Comparison of ENCODE assay signal across 8 cellular contexts in genomic region chr1:212700597-212700891, GRCh38. TPM values are rescaled to one million over a fixed set of nuclear protein-coding genes. Genes with fewer than 3 reads are reported as not detected.
DNase-seq lines count a peak whose midpoint lies in the region; ATAC-seq and TF ChIP-seq lines count a peak whose summit lies in the region.

No MANE protein-coding gene starts in this region.

- intact Hi-C loops in Right ventricle myocardium superior (cut with DNase I): no loop called here
- intact Hi-C loops in cardiac septum (cut with DNase I): loop anchor here (2.0 kb wide), 1 partner anchor 34 kb away; no protein-coding TSS in a partner anchor
- intact Hi-C loops in transverse colon (cut with DNase I; ENCODE audit: low total_unique reads): no loop called here

- in situ Hi-C loops in transverse colon (cut with MboI; ENCODE audit: low pct_ligation_motif_present in 1 of 4, low pct_unique_long_range_greater_than_20kb in 1 of 4, low sequenced_read_pairs in 3 of 4): no loop called here

- H3K4me3 ChIP-seq in liver (ENCODE audit: low read depth in 1 of 3, low read length in 3 of 3) (peak overlapping the region in 2 of 3 donors; percentile 46 to 62), transverse colon (peak overlapping the region; percentile 34 to 67 (median 54))

- H3K27ac ChIP-seq in angular gyrus (ENCODE audit: low read depth, low read length): peak overlapping the region; percentile 26
- peak overlapping the region; percentile 2 to 58 for H3K27ac ChIP-seq in liver (ENCODE audit: low read depth in 1 of 2, low read length in 2 of 2)
- H3K27ac ChIP-seq in transverse colon: peak overlapping the region; percentile 64 to 71 (median 68)

- no peak for TF ChIP-seq RAD21 in liver (IDR thresholded peaks at IDR 0.05)

- H3K4me1 ChIP-seq in liver (ENCODE audit: control insufficient read depth in 4 of 4, insufficient read depth in 4 of 4, low read length in 3 of 4): peaks cover 13 to 26% (median 19%) of the 10 kb centered on the region in 4 donors
- H3K4me1 ChIP-seq in transverse colon: peaks cover 4 to 35% (median 19%) of the 10 kb centered on the region in 4 donors

- no peak for DNase-seq in Right ventricle myocardium superior
- no peak for DNase-seq in cardiac septum (ENCODE audit: low spot score)
- DNase-seq in transverse colon: no peak
- no peak for DNase-seq in SIG-M5 treated with dmso at 0.1 percent for 504 hours (lab: John Stamatoyannopoulos, UW; ENCODE audit: unreplicated experiment)
- DNase-seq in NCI-H2171 treated with DMSO at 0.1 percent for 48 hours (lab: John Stamatoyannopoulos, UW): no peak

- no peak for TF ChIP-seq POLR2A in transverse colon (IDR thresholded peaks at IDR 0.05)

- no peaks in the 10 kb centered on the region for H3K9me3 ChIP-seq in liver (ENCODE audit: control insufficient read depth in 4 of 4, low read length in 3 of 4)
- no peaks in the 10 kb centered on the region for H3K9me3 ChIP-seq in transverse colon

- ATAC-seq in Right ventricle myocardium superior (ENCODE audit: poor library complexity) (peak; percentile 22), HG02885 (IDR thresholded peaks at IDR 0.05; ENCODE audit: poor library complexity, unreplicated experiment) (no peak)

- H3K9ac ChIP-seq in liver (ENCODE audit: low read depth in 1 of 2, low read length in 2 of 2): peak overlapping the region; percentile 28 to 41

- WGBS in liver: 2% methylated on average over 16 of the region's 16 CpGs
- 2% methylated on average over 10 of the region's 16 CpGs; no CpG with 5 or more reads in 1 of the 2 donors for WGBS in transverse colon (ENCODE audit: low coverage in 1 of 2), 2 donors

- no peaks in the 10 kb centered on the region for H3K36me3 ChIP-seq in liver (ENCODE audit: control insufficient read depth in 4 of 4, insufficient read depth in 3 of 4, low read depth in 1 of 4, low read length in 3 of 4)
- no peaks in the 10 kb centered on the region for H3K36me3 ChIP-seq in transverse colon

- TF ChIP-seq CTCF in liver (IDR thresholded peaks at IDR 0.05; ENCODE audit: low read depth, low read length, missing input control) (no peak), transverse colon (IDR thresholded peaks at IDR 0.05) (no peak)

- no peak for TF ChIP-seq EP300 in transverse colon (IDR thresholded peaks at IDR 0.05; ENCODE audit: low read depth)

- peaks cover 0 to 13% (median 6%) of the 10 kb centered on the region in 4 donors for H3K27me3 ChIP-seq in liver (ENCODE audit: control insufficient read depth in 4 of 4, insufficient read depth in 4 of 4, low read length in 3 of 4)
- peaks cover 79% of the 10 kb centered on the region for H3K27me3 ChIP-seq in transverse colon

TF ChIP-seq in liver, 16 proteins besides CTCF, POLR2A, EP300 and RAD21:
- no peak for TF ChIP-seq HNF4A (conservative IDR thresholded peaks at IDR 0.05)
- no peak for TF ChIP-seq MAX (IDR thresholded peaks at IDR 0.05)
- no peak for TF ChIP-seq YY1 (IDR thresholded peaks at IDR 0.05)
- no peak for TF ChIP-seq HNF4G (IDR thresholded peaks at IDR 0.05)
- no peak for TF ChIP-seq RXRA (IDR thresholded peaks at IDR 0.05)
- TF ChIP-seq SP1 (IDR thresholded peaks at IDR 0.05): no peak
- no peak for TF ChIP-seq FOXA2 (IDR thresholded peaks at IDR 0.05)
- no peak for TF ChIP-seq NR2F2 (IDR thresholded peaks at IDR 0.05)
- TF ChIP-seq TAF1 (conservative IDR thresholded peaks at IDR 0.05): no peak

RNA-seq across cellular contexts. Expression of gene BATF3, which starts 0.9 kb away (rescaled TPM):
- total RNA-seq in Right ventricle myocardium superior (1.3 TPM), cardiac septum (1.9 TPM), liver (1 to 10 TPM in 1 of 2 donors, under 1 TPM in 1; 0.93 to 1.0 TPM), transverse colon (1 to 10 TPM in 1 of 4 donors, under 1 TPM in 2, not detected in 1; 0.14 to 2.8 (median 0.64) TPM)
- under 1 TPM; 0.65 to 0.88 TPM for polyA plus RNA-seq in liver
